ENCODE assay signal across 31 cellular contexts in the genomic region with DNA sequence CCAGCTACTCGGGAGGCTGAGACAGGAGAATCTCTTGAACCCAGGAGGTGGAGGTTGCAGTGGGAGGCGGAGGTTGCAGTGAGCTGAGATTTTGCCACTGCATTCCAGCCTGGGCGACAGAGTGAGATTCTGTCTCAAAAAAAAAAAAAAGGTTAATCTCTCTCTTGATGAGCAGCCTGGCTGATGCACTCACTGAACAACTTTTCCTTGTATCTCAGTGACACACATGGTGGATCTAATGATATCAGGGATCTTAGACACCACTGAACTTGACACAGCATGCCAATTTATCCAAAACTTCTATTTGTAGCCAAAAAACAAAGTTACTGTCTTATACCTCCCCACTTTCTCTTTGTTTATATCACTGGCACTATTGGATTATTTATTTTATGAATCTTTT. TPM values are rescaled to one million over a fixed set of nuclear protein-coding genes. Genes with fewer than 3 reads are reported as not detected.
"Had no signal": no experiment of that assay in that cellular context is flagged by ENCODE, and none has a peak within 500 bp of the region (broad histone marks: within the 10 kb centered on the region; RNA-seq: fewer than 3 reads in every experiment).

No MANE protein-coding gene starts in this region.

- H3K4me3 ChIP-seq: stomach, suprapubic skin, testis, thoracic aorta, thyroid gland, tibial artery, tibial nerve, transverse colon, upper lobe of left lung, upper lobe of right lung, uterus, vagina had no signal

- H3K9me3 Mint-ChIP-seq: stimulated activated effector memory CD8-positive, alpha-beta T cell treated with anti-CD3 and anti-CD28 coated beads, Interleukin-12 subunit alpha, Interleukin-12 subunit beta, amount 100 ng/mL, for 72 hours; stimulated activated memory B cell treated with anti-CD40 and anti-IgM and Interleukin-4, amounts not matched to agents 10 μg/mL and 1 μg/mL and 100 μg/mL, for 72 hours; stimulated activated naive B cell treated with anti-CD40 and anti-IgM and Interleukin-4, amounts not matched to agents 10 μg/mL and 1 μg/mL and 100 μg/mL, for 72 hours; stimulated activated naive CD8-positive, alpha-beta T cell treated with anti-CD3 and anti-CD28 coated beads, Interleukin-15, amount 100 ng/mL, for 72 hours; stimulated activated naive CD8-positive, alpha-beta T cell treated with anti-CD3 and anti-CD28 coated beads, Interleukin-15, Interleukin-2, amounts not matched to agents 100 ng/mL and 50 ng/mL, for 24 hours; type B pancreatic cell had no signal

- H3K4me1 Mint-ChIP-seq: stimulated activated effector memory CD8-positive, alpha-beta T cell treated with anti-CD3 and anti-CD28 coated beads, Interleukin-12 subunit alpha, Interleukin-12 subunit beta, amount 100 ng/mL, for 72 hours; stimulated activated memory B cell treated with anti-CD40 and anti-IgM and Interleukin-4, amounts not matched to agents 10 μg/mL and 1 μg/mL and 100 μg/mL, for 72 hours; stimulated activated naive B cell treated with anti-CD40 and anti-IgM and Interleukin-4, amounts not matched to agents 10 μg/mL and 1 μg/mL and 100 μg/mL, for 72 hours; stimulated activated naive CD8-positive, alpha-beta T cell treated with anti-CD3 and anti-CD28 coated beads, Interleukin-15, amount 100 ng/mL, for 72 hours had no signal

- H3K27me3 Mint-ChIP-seq: stimulated activated memory B cell treated with anti-CD40 and anti-IgM and Interleukin-4, amounts not matched to agents 10 μg/mL and 1 μg/mL and 100 μg/mL, for 72 hours; stimulated activated naive B cell treated with anti-CD40 and anti-IgM and Interleukin-4, amounts not matched to agents 10 μg/mL and 1 μg/mL and 100 μg/mL, for 72 hours; stimulated activated naive CD8-positive, alpha-beta T cell treated with anti-CD3 and anti-CD28 coated beads, Interleukin-15, amount 100 ng/mL, for 72 hours; stimulated activated naive CD8-positive, alpha-beta T cell treated with anti-CD3 and anti-CD28 coated beads, Interleukin-15, Interleukin-2, amounts not matched to agents 100 ng/mL and 50 ng/mL, for 24 hours; type B pancreatic cell had no signal

- H3K27ac ChIP-seq: stomach, suprapubic skin, testis, thoracic aorta, thyroid gland, tibial artery, tibial nerve, transverse colon, upper lobe of left lung, upper lobe of right lung, uterus, vagina had no signal

- H3K9me3 ChIP-seq: stomach, suprapubic skin, testis, thoracic aorta, thyroid gland, tibial artery, tibial nerve, transverse colon, upper lobe of left lung, upper lobe of right lung, uterus, vagina had no signal

- H3K36me3 Mint-ChIP-seq: stimulated activated effector memory CD8-positive, alpha-beta T cell treated with anti-CD3 and anti-CD28 coated beads, Interleukin-12 subunit alpha, Interleukin-12 subunit beta, amount 100 ng/mL, for 72 hours; stimulated activated memory B cell treated with anti-CD40 and anti-IgM and Interleukin-4, amounts not matched to agents 10 μg/mL and 1 μg/mL and 100 μg/mL, for 72 hours; stimulated activated naive B cell treated with anti-CD40 and anti-IgM and Interleukin-4, amounts not matched to agents 10 μg/mL and 1 μg/mL and 100 μg/mL, for 72 hours; type B pancreatic cell had no signal

- H3K36me3 ChIP-seq: stomach, suprapubic skin, thoracic aorta, thyroid gland, tibial artery, tibial nerve, transverse colon, upper lobe of left lung, upper lobe of right lung, uterus, vagina had no signal

- FAIRE-seq: urothelium cell line had no signal

- H3K27me3 ChIP-seq: stomach, suprapubic skin, testis, thyroid gland, tibial artery, tibial nerve, transverse colon, upper lobe of left lung, upper lobe of right lung, uterus, vagina had no signal

- DNase-seq: stimulated activated CD4-positive, alpha-beta T cell treated with anti-CD3 and anti-CD28 coated beads, Interleukin-2, amount 100 ng/mL, for 48 hours; stimulated activated CD4-positive, alpha-beta T cell treated with anti-CD3 and anti-CD28 coated beads, Interleukin-4, amount 100 ng/mL, for 1 hour; stimulated activated CD4-positive, alpha-beta T cell treated with anti-CD3 and anti-CD28 coated beads, Interleukin-4, amount 100 ng/mL, for 24 hours; stimulated activated CD4-positive, alpha-beta T cell treated with anti-CD3 and anti-CD28 coated beads, Interleukin-4, amount 100 ng/mL, for 4 hours; stimulated activated CD8-positive, alpha-beta memory T cell treated with anti-CD3 and anti-CD28 coated beads, Interleukin-4, amount 100 ng/mL, for 48 hours; stimulated activated naive B cell treated with anti-CD40 and anti-IgM and Interleukin-4, amounts not matched to agents 10 μg/mL and 1 μg/mL and 100 μg/mL, for 72 hours; stimulated activated naive CD4-positive, alpha-beta T cell; stimulated activated naive CD4-positive, alpha-beta T cell treated with Interleukin-2 at 50 U/mL for 16 hours; stimulated activated naive CD8-positive, alpha-beta T cell treated with anti-CD3 and anti-CD28 coated beads, Interleukin-15, amount 100 ng/mL, for 72 hours; stimulated activated naive CD8-positive, alpha-beta T cell treated with anti-CD3 and anti-CD28 coated beads, Interleukin-15, Interleukin-2, amounts not matched to agents 100 U/mL and 50 U/mL, for 24 hours; stomach; testis; thyroid gland; tibial artery; transverse colon; trophoblast cell; upper lobe of right lung; uterus had no signal

- H3K27ac Mint-ChIP-seq: stimulated activated effector memory CD8-positive, alpha-beta T cell treated with anti-CD3 and anti-CD28 coated beads, Interleukin-12 subunit alpha, Interleukin-12 subunit beta, amount 100 ng/mL, for 72 hours; stimulated activated memory B cell treated with anti-CD40 and anti-IgM and Interleukin-4, amounts not matched to agents 10 μg/mL and 1 μg/mL and 100 μg/mL, for 72 hours; stimulated activated naive B cell treated with anti-CD40 and anti-IgM and Interleukin-4, amounts not matched to agents 10 μg/mL and 1 μg/mL and 100 μg/mL, for 72 hours; stimulated activated naive CD8-positive, alpha-beta T cell treated with anti-CD3 and anti-CD28 coated beads, Interleukin-15, amount 100 ng/mL, for 72 hours; stimulated activated naive CD8-positive, alpha-beta T cell treated with anti-CD3 and anti-CD28 coated beads, Interleukin-15, Interleukin-2, amounts not matched to agents 100 ng/mL and 50 ng/mL, for 24 hours; type B pancreatic cell had no signal

- ATAC-seq: stimulated activated effector memory CD8-positive, alpha-beta T cell treated with anti-CD3 and anti-CD28 coated beads, Interleukin-12 subunit alpha, Interleukin-12 subunit beta, amount 100 ng/mL, for 72 hours; stimulated activated memory B cell treated with anti-CD40 and anti-IgM and Interleukin-4, amounts not matched to agents 10 μg/mL and 1 μg/mL and 100 μg/mL, for 72 hours; stimulated activated naive B cell treated with anti-CD40 and anti-IgM and Interleukin-4, amounts not matched to agents 10 μg/mL and 1 μg/mL and 100 μg/mL, for 72 hours; stimulated activated naive CD8-positive, alpha-beta T cell treated with anti-CD3 and anti-CD28 coated beads, Interleukin-15, amount 100 ng/mL, for 72 hours; stimulated activated naive CD8-positive, alpha-beta T cell treated with anti-CD3 and anti-CD28 coated beads, Interleukin-15, Interleukin-2, amounts not matched to agents 100 U/mL and 50 U/mL, for 24 hours; upper lobe of right lung had no signal

- H3K4me3 Mint-ChIP-seq: stimulated activated effector memory CD8-positive, alpha-beta T cell treated with anti-CD3 and anti-CD28 coated beads, Interleukin-12 subunit alpha, Interleukin-12 subunit beta, amount 100 ng/mL, for 72 hours; stimulated activated memory B cell treated with anti-CD40 and anti-IgM and Interleukin-4, amounts not matched to agents 10 μg/mL and 1 μg/mL and 100 μg/mL, for 72 hours; stimulated activated naive B cell treated with anti-CD40 and anti-IgM and Interleukin-4, amounts not matched to agents 10 μg/mL and 1 μg/mL and 100 μg/mL, for 72 hours; stimulated activated naive CD8-positive, alpha-beta T cell treated with anti-CD3 and anti-CD28 coated beads, Interleukin-15, amount 100 ng/mL, for 72 hours; stimulated activated naive CD8-positive, alpha-beta T cell treated with anti-CD3 and anti-CD28 coated beads, Interleukin-15, Interleukin-2, amounts not matched to agents 100 ng/mL and 50 ng/mL, for 24 hours; type B pancreatic cell had no signal

- H3K4me1 ChIP-seq: suprapubic skin, testis, thyroid gland, tibial artery, tibial nerve, upper lobe of left lung, upper lobe of right lung, uterus, vagina had no signal

RNA-seq across cellular contexts. Expression of gene RHBDL2, which starts 16.2 kb away (rescaled TPM):
- total RNA-seq: thyroid gland had no signal

RNA-seq across cellular contexts. Expression of gene GJA9, which starts 44.0 kb away (rescaled TPM):
- total RNA-seq: subcutaneous adipose tissue, temporal lobe, thoracic aorta, thyroid gland, tibial nerve, upper lobe of left lung, upper lobe of right lung, uterus, vagina had no signal
- polyA plus RNA-seq: urinary bladder had no signal
